ENCODE assay signal across 12 cellular contexts in genomic region chr21:32334980-32335471, GRCh38. TPM values are rescaled to one million over a fixed set of nuclear protein-coding genes. Genes with fewer than 3 reads are reported as not detected.
DNase-seq lines count a peak whose midpoint lies in the region; ATAC-seq, FAIRE-seq and TF ChIP-seq lines count a peak whose summit lies in the region.
"Had no signal": no experiment of that assay in that cellular context is flagged by ENCODE, and none has a peak within 500 bp of the region (broad histone marks: within the 10 kb centered on the region; RNA-seq: fewer than 3 reads in every experiment).

No MANE protein-coding gene starts in this region.

- peak overlapping the region; percentile 5; the same call in 1 of the 2 replicates for H3K27ac Mint-ChIP-seq in HFFc6
- H3K27ac Mint-ChIP-seq in astrocyte (ENCODE audit: unreplicated experiment), result no peak overlapping the region

- peak overlapping the region; percentile 53 for H3K4me2 ChIP-seq in astrocyte (ENCODE audit: low read length)

- H3K4me1 Mint-ChIP-seq in HFFc6 (ENCODE audit: low read depth) (peaks cover 57% of the 10 kb centered on the region), astrocyte (ENCODE audit: low read depth, unreplicated experiment) (peaks cover 35% of the 10 kb centered on the region)

- H3K27me3 Mint-ChIP-seq in HFFc6 (ENCODE audit: insufficient read depth) (peaks cover 2% of the 10 kb centered on the region; the same call in 1 of the 2 replicates), astrocyte (ENCODE audit: low read depth, unreplicated experiment) (no peaks in the 10 kb centered on the region)
- H3K27me3 Mint-ChIP-seq: naive B cell had no signal

- peak overlapping the region; percentile 25 for H3K9ac ChIP-seq in astrocyte (ENCODE audit: low read length)

- TF ChIP-seq CTCF in HFFc6 (IDR thresholded peaks at IDR 0.05), result no peak
- no peak for TF ChIP-seq CTCF in astrocyte (IDR thresholded peaks at IDR 0.05; ENCODE audit: insufficient read depth, low read depth, low read length)

- no peak overlapping the region for H2AFZ ChIP-seq in astrocyte (ENCODE audit: low read depth, low read length)

- no peaks in the 10 kb centered on the region for H3K79me2 ChIP-seq in astrocyte (ENCODE audit: insufficient read depth, low read length)

- no peak for FAIRE-seq in astrocyte (lab: Jason Lieb, UNC)

- DNase-seq in HFFc6 (no peak), astrocyte (ENCODE audit: low read depth) (peak; percentile 44), inferior parietal cortex (ENCODE audit: extremely low spot score) (peak; percentile 58), substantia nigra (lab: John Stamatoyannopoulos, UW) (peak in 45 of 49 donors; percentile 27 to 75 (median 57))
- no peak for DNase-seq in activated CD4-positive, CD25-positive, alpha-beta regulatory T cell (lab: John Stamatoyannopoulos, UW)
- DNase-seq in activated CD4-positive, alpha-beta T cell treated with anti-CD3 and anti-CD28 coated beads for 1 hour, result no peak
- DNase-seq: activated CD4-positive, alpha-beta T cell treated with anti-CD3 and anti-CD28 coated beads, Interleukin-2, amount 50 U/mL, for 4 hours; activated naive CD4-positive, alpha-beta T cell treated with anti-CD3 and anti-CD28 coated beads, Interleukin-2, amount 50 U/mL, for 16 hours; effector CD8-positive, alpha-beta T cell; naive B cell; NCI-H1048 had no signal

- H4K20me1 ChIP-seq in astrocyte (ENCODE audit: insufficient read depth, low read length), result peaks cover 24% of the 10 kb centered on the region

- H3K36me3 ChIP-seq in astrocyte (ENCODE audit: insufficient read depth, low read length), result peaks cover 42% of the 10 kb centered on the region

- H3K9me3 ChIP-seq in astrocyte (ENCODE audit: insufficient read depth, low read depth, low read length), result no peaks in the 10 kb centered on the region

- no peak for ATAC-seq in HG03565 (IDR thresholded peaks at IDR 0.05; ENCODE audit: unreplicated experiment)

- H3K36me3 Mint-ChIP-seq in HFFc6 (ENCODE audit: low read depth) (peaks cover 75% of the 10 kb centered on the region), astrocyte (ENCODE audit: low read depth, unreplicated experiment) (peaks cover 28% of the 10 kb centered on the region)

- H3K27me3 ChIP-seq in astrocyte (ENCODE audit: insufficient read depth, low read length), result no peaks in the 10 kb centered on the region

- H3K9me3 Mint-ChIP-seq in HFFc6, result no peaks in the 10 kb centered on the region
- H3K9me3 Mint-ChIP-seq in astrocyte (ENCODE audit: unreplicated experiment), result no peaks in the 10 kb centered on the region

- no peak overlapping the region for H3K4me3 Mint-ChIP-seq in HFFc6
- H3K4me3 Mint-ChIP-seq in astrocyte (ENCODE audit: unreplicated experiment), result no peak overlapping the region
- H3K4me3 Mint-ChIP-seq: naive B cell had no signal

- peak overlapping the region; percentile 40 for H3K27ac ChIP-seq in astrocyte (ENCODE audit: low read depth, low read length)
- H3K27ac ChIP-seq in substantia nigra (ENCODE audit: low read depth, low read length, poor library complexity, severe bottlenecking), result peak overlapping the region; percentile 86

- H3K4me3 ChIP-seq in astrocyte (ENCODE audit: insufficient read depth, low read depth, low read length), result no peak overlapping the region

- peaks cover 25% of the 10 kb centered on the region for H3K4me1 ChIP-seq in astrocyte (ENCODE audit: insufficient read depth, low read length)

RNA-seq across cellular contexts. Expression of gene MRAP, which starts 36.4 kb away (rescaled TPM):
- total RNA-seq in HFFc6 (2021; fragmentation: NEBNext Ultra II Directional; extraction: Animal tissue kit (Norgen Biotek cat#: 25700)), result not detected
- total RNA-seq in astrocyte, result not detected in 2 replicates

RNA-seq across cellular contexts. Expression of gene MIS18A, which starts 56.2 kb away (rescaled TPM):
- 10 to 100 TPM in 5 of 6 experiments, 1 to 10 TPM in 1; 8.6 to 17.4 (median 14.9) TPM for total RNA-seq in HFFc6 (2021; fragmentation: NEBNext Ultra II Directional; extraction: Animal tissue kit (Norgen Biotek cat#: 25700))
- 6.5 and 8.0 TPM in 2 replicates for total RNA-seq in astrocyte

RNA-seq across cellular contexts. Expression of gene URB1, which starts 57.8 kb away (rescaled TPM):
- total RNA-seq in HFFc6 (2021; fragmentation: NEBNext Ultra II Directional; extraction: Animal tissue kit (Norgen Biotek cat#: 25700)), result 10 to 100 TPM; 18.4 to 27.0 (median 22.4) TPM
- total RNA-seq in astrocyte, result 17.8 and 19.2 TPM in 2 replicates

Comparison
In these comparisons a context has a peak if more than half of its experiments do, and no peak if none do; other contexts are left out.
1. DNase-seq: peak in astrocyte (single experiment), inferior parietal cortex (single experiment) and substantia nigra (45 of 49); none in HFFc6 (single experiment), activated CD4-positive, CD25-positive, alpha-beta regulatory T cell (0 of 4) and activated CD4-positive, alpha-beta T cell treated with anti-CD3 and anti-CD28 coated beads for 1 hour (single experiment).